In genomic region chr12:33533527-33533926, GRCh38 we compare ENCODE assay signal across 21 cellular contexts.
DNase-seq lines count a peak whose midpoint lies in the region; ATAC-seq and TF ChIP-seq lines count a peak whose summit lies in the region.
"Had no signal": no experiment of that assay in that cellular context is flagged by ENCODE, and none has a peak within 500 bp of the region (broad histone marks: within the 10 kb centered on the region; RNA-seq: fewer than 3 reads in every experiment).

No MANE protein-coding gene starts in this region.

- H4K20me1 ChIP-seq in BLaER1 = no peaks in the 10 kb centered on the region
- no peaks in the 10 kb centered on the region for H4K20me1 ChIP-seq in GM23338 (replicated peaks; ENCODE audit: insufficient read depth)

- H3K4me2 ChIP-seq in BLaER1 = peak overlapping the region; percentile 62
- H3K4me2 ChIP-seq in GM23338 = no peak overlapping the region

- H2AFZ ChIP-seq in GM23338 = 0 out of 2 replicates have a peak overlapping the region, but pooled peaks have one; percentile 60

- H3K27ac ChIP-seq in BLaER1 (no peak overlapping the region), GM23338 (ENCODE audit: low read depth) (no peak overlapping the region)
- H3K27ac ChIP-seq: C4-2B had no signal

- no peaks in the 10 kb centered on the region for H3K9me2 ChIP-seq in GM23338 (ENCODE audit: insufficient read depth)

- no peak for ATAC-seq in GM23338
- ATAC-seq: CD8-positive, alpha-beta T cell; GM12878 had no signal

- H3K4me3 Mint-ChIP-seq in GM23338 = no peak overlapping the region
- H3K4me3 Mint-ChIP-seq: B cell; CD4-positive, alpha-beta T cell; CD8-positive, alpha-beta T cell had no signal

- H3K36me3 ChIP-seq in BLaER1 (no peaks in the 10 kb centered on the region), GM23338 (ENCODE audit: insufficient read depth) (no peaks in the 10 kb centered on the region), H7 (replicated peaks; ENCODE audit: control insufficient read depth, insufficient read depth, low read length) (no peaks in the 10 kb centered on the region)

- no peaks in the 10 kb centered on the region for H3K9me3 Mint-ChIP-seq in GM23338
- H3K9me3 Mint-ChIP-seq: CD8-positive, alpha-beta T cell had no signal

- no peak for TF ChIP-seq CTCF in GM23338 (conservative IDR thresholded peaks at IDR 0.05; ENCODE audit: low read depth in 2 of 2)

- no peaks in the 10 kb centered on the region for H3K36me3 Mint-ChIP-seq in GM23338 (ENCODE audit: low read depth)
- H3K36me3 Mint-ChIP-seq: CD8-positive, alpha-beta T cell had no signal

- H3K4me3 ChIP-seq in BLaER1 (no peak overlapping the region), GM23338 (no peak overlapping the region), H7 (ENCODE audit: insufficient read depth, low read depth, low read length) (no peak overlapping the region)
- H3K4me3 ChIP-seq: GM12878 had no signal

- H3K27me3 ChIP-seq in BLaER1 = no peaks in the 10 kb centered on the region
- H3K27me3 ChIP-seq in GM23338 (ENCODE audit: insufficient read depth) = no peaks in the 10 kb centered on the region
- H3K27me3 ChIP-seq in H7 (ENCODE audit: control insufficient read depth, insufficient read depth, low read length) = no peaks in the 10 kb centered on the region

- no peaks in the 10 kb centered on the region; the same call in 2 of the 3 replicates for H3K4me1 Mint-ChIP-seq in GM23338
- H3K4me1 Mint-ChIP-seq: B cell had no signal

- no peak overlapping the region for H3K9ac ChIP-seq in BLaER1

- no peak overlapping the region for H3K27ac Mint-ChIP-seq in GM23338
- H3K27ac Mint-ChIP-seq: B cell; CD4-positive, alpha-beta T cell; CD8-positive, alpha-beta T cell had no signal

- H3K4me1 ChIP-seq in BLaER1 (peaks cover 34% of the 10 kb centered on the region), GM23338 (ENCODE audit: insufficient read depth) (no peaks in the 10 kb centered on the region)
- H3K4me1 ChIP-seq: Caco-2 had no signal

- H3K27me3 Mint-ChIP-seq in GM23338 (ENCODE audit: insufficient read depth, low read depth, poor library complexity) = no peaks in the 10 kb centered on the region
- H3K27me3 Mint-ChIP-seq: B cell; CD4-positive, alpha-beta T cell had no signal

- DNase-seq in GM23338 (ENCODE audit: low spot score) = no peak
- peak; percentile 30 for DNase-seq in OCI-M1 (lab: John Stamatoyannopoulos, UW)
- no peak for DNase-seq in activated effector memory CD4-positive, alpha-beta T cell treated with Interleukin-2 at 50 U/mL for 16 hours
- no peak for DNase-seq in DMS153 treated with DMSO at 0.1 percent for 48 hours (lab: John Stamatoyannopoulos, UW; ENCODE audit: unreplicated experiment)
- DNase-seq in midbrain (lab: John Stamatoyannopoulos, UW) = no peak
- DNase-seq in H7 = no peak
- DNase-seq: 8988T; AML-193; Caco-2; Calu3; CD4-positive, alpha-beta T cell; CD8-positive, alpha-beta T cell; DMS53; DMS79; DND-41; EL; GDM1 had no signal

- H3F3A ChIP-seq in GM23338 (replicated peaks; ENCODE audit: low read depth) = no peaks in the 10 kb centered on the region

- H3K79me2 ChIP-seq in GM23338 (replicated peaks; ENCODE audit: insufficient read depth) = no peaks in the 10 kb centered on the region

- H3K9me3 ChIP-seq in BLaER1 = no peaks in the 10 kb centered on the region
- H3K9me3 ChIP-seq: Caco-2 had no signal

TF ChIP-seq in GM23338, 12 proteins besides CTCF, POLR2A, EP300 and RAD21:
- TF ChIP-seq CREB1 (CRISPR knock-in tag; IDR thresholded peaks at IDR 0.05; ENCODE audit: low read depth) (no peak), ZNF331 (CRISPR knock-in tag; IDR thresholded peaks at IDR 0.05; ENCODE audit: low read depth) (no peak), ZNF114 (CRISPR knock-in tag; IDR thresholded peaks at IDR 0.05) (no peak), EZH2 (IDR thresholded peaks at IDR 0.05; ENCODE audit: low read depth, unreplicated experiment) (no peak), ETS1 (IDR thresholded peaks at IDR 0.05) (no peak), STAT1 (IDR thresholded peaks at IDR 0.05; ENCODE audit: unreplicated experiment) (no peak)
TF ChIP-seq in GM23338: peak in this region for 0.
